In genomic region chr3:100458814-100459213, GRCh38 we compare ENCODE assay signal across 11 cellular contexts.
"Had no signal": no experiment of that assay in that cellular context is flagged by ENCODE, and none has a peak within 500 bp of the region (broad histone marks: within the 10 kb centered on the region; RNA-seq: fewer than 3 reads in every experiment).

No MANE protein-coding gene starts in this region.

- H3K9me3 ChIP-seq: HAP-1 had no signal

- H3K36me3 ChIP-seq: HAP-1 had no signal

- H3K27ac ChIP-seq: GM23248, HL-60, KMS-11 had no signal

- DNase-seq: GM23248, GOT3, H7, Karpas-422, KBM-7 had no signal

- ATAC-seq: HCT116, HepG2 had no signal

- H3K9me3 Mint-ChIP-seq: IgD-negative memory B cell had no signal

- H3K4me1 Mint-ChIP-seq: IgD-negative memory B cell had no signal

- H3K4me1 ChIP-seq: HAP-1 had no signal

- FAIRE-seq: HepG2 had no signal

- H3K36me3 Mint-ChIP-seq: IgD-negative memory B cell had no signal

- H3K27ac Mint-ChIP-seq: IgD-negative memory B cell had no signal

- H3K4me3 ChIP-seq: GM23248, HAP-1 had no signal

- H3K4me3 Mint-ChIP-seq: IgD-negative memory B cell had no signal
